8 cellular contexts compared by ENCODE assay signal in genomic region chr10:107409517-107409916, GRCh38.
A peak's percentile ranks its signal among the peaks of the same experiment; 100 is the strongest.
DNase-seq lines count a peak whose midpoint lies in the region; ATAC-seq and TF ChIP-seq lines count a peak whose summit lies in the region.

No MANE protein-coding gene starts in this region.

- H3K27me3 Mint-ChIP-seq in Caco-2 (ENCODE audit: insufficient read depth, unreplicated experiment) = peaks cover 6% of the 10 kb centered on the region

- H3K4me1 Mint-ChIP-seq in Caco-2 (ENCODE audit: low read depth, unreplicated experiment) = no peaks in the 10 kb centered on the region
- no peaks in the 10 kb centered on the region for H3K4me1 Mint-ChIP-seq in stimulated activated effector memory CD8-positive, alpha-beta T cell treated with anti-CD3 and anti-CD28 coated beads, Interleukin-12 subunit alpha, Interleukin-12 subunit beta, amount 100 ng/mL, for 72 hours

- no TSS peak for BruUV-seq in Caco-2 (replicated peaks; lab: Mats Ljungman, UMichigan)

- peak; percentile 50 for ATAC-seq in GM21367 (IDR thresholded peaks at IDR 0.05; ENCODE audit: unreplicated experiment)
- ATAC-seq in stimulated activated effector memory CD8-positive, alpha-beta T cell treated with anti-CD3 and anti-CD28 coated beads, Interleukin-12 subunit alpha, Interleukin-12 subunit beta, amount 100 ng/mL, for 72 hours = no peak

- H3K4me2 ChIP-seq in OCI-LY3 (ENCODE audit: low read length) = peak overlapping the region; percentile 15; the same call in 1 of the 2 replicates

- H3K27me3 ChIP-seq in Caco-2 (replicated peaks; ENCODE audit: control insufficient read depth, insufficient read depth, low read length) (no peaks in the 10 kb centered on the region), OCI-LY3 (ENCODE audit: low read depth, low read length) (no peaks in the 10 kb centered on the region)

- no peaks in the 10 kb centered on the region for H3K79me2 ChIP-seq in OCI-LY3 (ENCODE audit: low read length)

- H3K4me3 Mint-ChIP-seq in Caco-2 (ENCODE audit: unreplicated experiment) = no peak overlapping the region
- H3K4me3 Mint-ChIP-seq in stimulated activated effector memory CD8-positive, alpha-beta T cell treated with anti-CD3 and anti-CD28 coated beads, Interleukin-12 subunit alpha, Interleukin-12 subunit beta, amount 100 ng/mL, for 72 hours = no peak overlapping the region

- intact Hi-C loops in Caco-2 (cut with micrococcal nuclease; ENCODE audit: unreplicated experiment) = no loop called here

- no peaks in the 10 kb centered on the region for H3K36me3 Mint-ChIP-seq in Caco-2 (ENCODE audit: insufficient read depth, unreplicated experiment)
- H3K36me3 Mint-ChIP-seq in stimulated activated effector memory CD8-positive, alpha-beta T cell treated with anti-CD3 and anti-CD28 coated beads, Interleukin-12 subunit alpha, Interleukin-12 subunit beta, amount 100 ng/mL, for 72 hours = no peaks in the 10 kb centered on the region

- H3K4me3 ChIP-seq in Caco-2 (ENCODE audit: low read depth, low read length) (no peak overlapping the region), OCI-LY3 (ENCODE audit: low read length) (no peak overlapping the region)

- TF ChIP-seq CTCF in Caco-2 (IDR thresholded peaks at IDR 0.05; ENCODE audit: insufficient read depth in 1 of 2, low read depth in 1 of 2, low read length in 1 of 2, severe bottlenecking in 1 of 2, unreplicated experiment in 1 of 2) = peak; percentile 22 to 29
- TF ChIP-seq CTCF in OCI-LY3 (IDR thresholded peaks at IDR 0.05; ENCODE audit: low read depth, low read length) = peak; percentile 65

- H3K4me1 ChIP-seq in Caco-2 (no peaks in the 10 kb centered on the region), OCI-LY3 (ENCODE audit: low read length) (peaks cover 21% of the 10 kb centered on the region)

- peak in 1 of 2 experiments; percentile 9 for DNase-seq in Caco-2
- peak; percentile 18 for DNase-seq in iPS-NIHi7 (ENCODE audit: extremely low spot score)
- no peak for DNase-seq in T-helper 1 cell
- no peak for DNase-seq in stimulated activated effector memory CD8-positive, alpha-beta T cell treated with anti-CD3 and anti-CD28 coated beads, Interleukin-12 subunit alpha, Interleukin-12 subunit beta, amount 100 ng/mL, for 72 hours (ENCODE audit: low spot score in 2 of 2)
- no peak for DNase-seq in NCI-H1417 treated with DMSO at 0.1 percent for 48 hours (lab: John Stamatoyannopoulos, UW)
- no peak for DNase-seq in NCI-H510A (lab: John Stamatoyannopoulos, UW)

- no peaks in the 10 kb centered on the region for H3K9me3 ChIP-seq in Caco-2
- 0 out of 2 replicates have a peak, but pooled peaks cover 3% of the 10 kb centered on the region for H3K9me3 ChIP-seq in OCI-LY3 (ENCODE audit: insufficient read depth, low read length)

- H3K9me3 Mint-ChIP-seq in Caco-2 (ENCODE audit: unreplicated experiment) = no peaks in the 10 kb centered on the region
- H3K9me3 Mint-ChIP-seq in stimulated activated effector memory CD8-positive, alpha-beta T cell treated with anti-CD3 and anti-CD28 coated beads, Interleukin-12 subunit alpha, Interleukin-12 subunit beta, amount 100 ng/mL, for 72 hours = peaks cover 22% of the 10 kb centered on the region

- H3K9ac ChIP-seq in OCI-LY3 (ENCODE audit: low read length) = peak overlapping the region; percentile 19; the same call in 1 of the 2 replicates

- no peak overlapping the region for H2AFZ ChIP-seq in OCI-LY3 (ENCODE audit: low read depth, low read length)

- H3K36me3 ChIP-seq in Caco-2 (ENCODE audit: control insufficient read depth, insufficient read depth, low read length) = no peaks in the 10 kb centered on the region
- H3K36me3 ChIP-seq in OCI-LY3 (replicated peaks; ENCODE audit: low read depth, low read length) = peaks cover 11% of the 10 kb centered on the region

- CTCF ChIA-PET in Caco-2 (lab: Charles Lee) = interaction anchor here (0.6 kb wide), 1 partner anchor 405 kb away, joined by 3 read pairs; no protein-coding TSS in a partner anchor

- peak overlapping the region; percentile 51 for H3K27ac ChIP-seq in OCI-LY3 (ENCODE audit: low read length)

- no peak overlapping the region for H3K27ac Mint-ChIP-seq in Caco-2 (ENCODE audit: unreplicated experiment)
- no peak overlapping the region for H3K27ac Mint-ChIP-seq in stimulated activated effector memory CD8-positive, alpha-beta T cell treated with anti-CD3 and anti-CD28 coated beads, Interleukin-12 subunit alpha, Interleukin-12 subunit beta, amount 100 ng/mL, for 72 hours

- no peaks in the 10 kb centered on the region for H4K20me1 ChIP-seq in OCI-LY3 (ENCODE audit: insufficient read depth, low read length)

- POLR2A ChIA-PET in Caco-2 (lab: Charles Lee) = no interaction called here
